In the genomic region with DNA sequence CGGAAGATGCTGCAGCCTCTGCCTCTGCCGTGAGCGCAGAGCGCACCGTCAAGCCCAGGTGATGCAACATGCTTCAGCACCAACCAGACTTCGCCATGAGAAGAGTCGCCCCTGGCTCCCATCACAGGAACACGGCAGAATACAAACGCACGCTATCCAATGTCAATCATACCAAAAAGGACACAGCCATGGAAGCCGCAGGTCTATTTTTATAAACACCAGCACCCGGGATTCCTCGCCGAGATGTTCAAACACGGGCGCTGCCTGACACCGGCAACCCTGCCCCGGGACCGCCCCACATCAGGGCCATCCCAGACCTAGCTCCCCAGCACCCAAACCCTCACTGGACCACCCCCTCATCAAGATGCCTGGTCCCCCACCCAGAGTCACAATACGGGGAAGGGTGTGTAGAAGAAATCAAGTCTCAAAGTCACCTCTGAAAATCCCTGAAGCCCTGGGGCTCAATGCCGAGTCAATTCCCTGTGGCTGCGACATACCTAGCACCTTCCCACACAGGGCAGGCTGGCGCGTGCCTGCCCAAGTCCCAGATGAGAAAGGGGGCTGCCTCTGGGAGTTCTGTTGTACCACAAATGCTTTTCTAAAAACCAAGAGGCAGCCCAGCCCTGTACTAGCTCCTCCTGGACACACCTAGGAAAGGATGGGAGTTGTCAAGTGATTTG, we compare ENCODE assay signal across 17 cellular contexts. TPM values are rescaled to one million over a fixed set of nuclear protein-coding genes. Genes with fewer than 3 reads are reported as not detected.
DNase-seq lines count a peak whose midpoint lies in the region; ATAC-seq and TF ChIP-seq lines count a peak whose summit lies in the region.
"Had no signal": no experiment of that assay in that cellular context is flagged by ENCODE, and none has a peak within 500 bp of the region (broad histone marks: within the 10 kb centered on the region; RNA-seq: fewer than 3 reads in every experiment).

No MANE protein-coding gene starts in this region.

- no peaks in the 10 kb centered on the region for H3K9me3 Mint-ChIP-seq in H9

- no peaks in the 10 kb centered on the region for H3K23me2 ChIP-seq in H9 (ENCODE audit: insufficient read length, low read depth, low read length, poor library complexity, severe bottlenecking)

- H3K79me2 ChIP-seq in H9 (ENCODE audit: insufficient read depth, low read length): peaks cover 47% of the 10 kb centered on the region; the same call in 1 of the 2 replicates

- no peak overlapping the region; the same call in 1 of the 2 replicates for H3K14ac ChIP-seq in H9 (ENCODE audit: insufficient read depth, low read length)

- no peak overlapping the region for H3K4me2 ChIP-seq in H9 (ENCODE audit: insufficient read depth, insufficient read length, low read length)

- H3K4ac ChIP-seq in H9 (ENCODE audit: low read depth, low read length): no peak overlapping the region

- H3K23ac ChIP-seq in H9 (ENCODE audit: insufficient read length, low read depth, low read length): no peak overlapping the region

- ATAC-seq in left ventricle myocardium superior: peak; percentile 17
- ATAC-seq in RWPE2 (ENCODE audit: low read depth): peak; percentile 11; the same call in 1 of the 3 replicates
- ATAC-seq in lower lobe of right lung: no peak
- ATAC-seq in upper lobe of right lung: no peak

- no peak for DNase-seq in left ventricle myocardium superior
- no peak for DNase-seq in right atrium auricular region (ENCODE audit: low spot score)
- peak; percentile 82 for DNase-seq in RWPE2 (ENCODE audit: low spot score)
- peak; percentile 20 for DNase-seq in lower lobe of right lung
- DNase-seq in upper lobe of right lung: peak; percentile 48
- DNase-seq in GM10248 (ENCODE audit: extremely low spot score): no peak
- no peak for DNase-seq in RKO (ENCODE audit: low spot score)
- no peak for DNase-seq in H9
- DNase-seq: C1 segment of cervical spinal cord; DMS79; HCEC 1CT; NCI-H1105; NCI-H1694; NCI-H2081 treated with DMSO at 0.1 percent for 48 hours; NCI-H510A; NCI-H748 treated with DMSO at 0.1 percent for 48 hours; NK-92 treated with Interleukin-12 subunit alpha and Interleukin-12 subunit beta, amount 100 ng/mL, for 24 hours had no signal

- H3K79me1 ChIP-seq in H9 (ENCODE audit: insufficient read depth, low read depth, low read length, poor library complexity, severe bottlenecking): peaks cover 2% of the 10 kb centered on the region

- H3K4me3 ChIP-seq in right atrium auricular region (no peak overlapping the region), RWPE2 (ENCODE audit: severe bottlenecking) (no peak overlapping the region), lower lobe of right lung (no peak overlapping the region), upper lobe of right lung (no peak overlapping the region)

- no peak overlapping the region; a peak in 2 of 7 replicates for H3K27ac Mint-ChIP-seq in H9

- H2AK5ac ChIP-seq in H9 (ENCODE audit: insufficient read length, low read length): no peak overlapping the region

- no peak overlapping the region for H3T11ph ChIP-seq in H9 (ENCODE audit: low read length)

- H3K27me3 ChIP-seq in right atrium auricular region (no peaks in the 10 kb centered on the region), RWPE2 (ENCODE audit: insufficient read depth, poor library complexity, severe bottlenecking) (no peaks in the 10 kb centered on the region), lower lobe of right lung (ENCODE audit: low read depth) (no peaks in the 10 kb centered on the region), upper lobe of right lung (no peaks in the 10 kb centered on the region), H9 (ENCODE audit: insufficient read depth, low read length) (no peaks in the 10 kb centered on the region)

- no peaks in the 10 kb centered on the region; a peak in 1 of 7 replicates for H3K36me3 Mint-ChIP-seq in H9 (ENCODE audit: insufficient read depth in 1 of 3, low read depth in 3 of 3)

- H2BK15ac ChIP-seq in H9 (ENCODE audit: low read depth, low read length): no peak overlapping the region

- H3K9me3 ChIP-seq in right atrium auricular region: no peaks in the 10 kb centered on the region
- H3K9me3 ChIP-seq in RWPE2 (ENCODE audit: severe bottlenecking): no peaks in the 10 kb centered on the region
- no peaks in the 10 kb centered on the region for H3K9me3 ChIP-seq in lower lobe of right lung
- no peaks in the 10 kb centered on the region for H3K9me3 ChIP-seq in upper lobe of right lung
- no peaks in the 10 kb centered on the region for H3K9me3 ChIP-seq in H9 (ENCODE audit: control insufficient read depth, low read depth, low read length)

- H2BK12ac ChIP-seq in H9 (ENCODE audit: insufficient read length, low read depth, low read length): no peak overlapping the region

- H4K20me1 ChIP-seq in H9 (ENCODE audit: control insufficient read depth, insufficient read depth, insufficient read length): peaks cover 9% of the 10 kb centered on the region

- POLR2A ChIA-PET in GM10248 (lab: Yijun Ruan, JAX): no interaction called here

- H4K91ac ChIP-seq in H9 (ENCODE audit: insufficient read length, low read depth, low read length): no peak overlapping the region

- no CpG with 5 or more reads among the region's 24 CpGs for WGBS in H9 (ENCODE audit: extremely low coverage, insufficient read length, low lambda C conversion rate)

- H3K18ac ChIP-seq in H9 (ENCODE audit: insufficient read length, low read depth, low read length): no peak overlapping the region

- H3K27ac ChIP-seq in right atrium auricular region (no peak overlapping the region), RWPE2 (ENCODE audit: poor library complexity, severe bottlenecking) (no peak overlapping the region), lower lobe of right lung (no peak overlapping the region), upper lobe of right lung (no peak overlapping the region), H9 (ENCODE audit: insufficient read length, low read depth, low read length) (no peak overlapping the region)

- no peaks in the 10 kb centered on the region for H3K36me3 ChIP-seq in right atrium auricular region
- no peaks in the 10 kb centered on the region; the same call in 1 of the 2 replicates for H3K36me3 ChIP-seq in RWPE2 (ENCODE audit: low read depth)
- no peaks in the 10 kb centered on the region for H3K36me3 ChIP-seq in lower lobe of right lung
- H3K36me3 ChIP-seq in upper lobe of right lung: no peaks in the 10 kb centered on the region

- no peak overlapping the region for H2BK120ac ChIP-seq in H9 (ENCODE audit: low read depth, low read length, poor library complexity, severe bottlenecking)

- H3K9ac ChIP-seq in H9 (ENCODE audit: extremely low read depth, insufficient read length, low read length): no peak overlapping the region

- TF ChIP-seq CTCF in right atrium auricular region (IDR thresholded peaks at IDR 0.05) (no peak), RWPE2 (IDR thresholded peaks at IDR 0.05; ENCODE audit: poor library complexity, severe bottlenecking) (no peak), lower lobe of right lung (IDR thresholded peaks at IDR 0.05) (no peak), upper lobe of right lung (IDR thresholded peaks at IDR 0.05) (no peak), GM10248 (IDR thresholded peaks at IDR 0.05; ENCODE audit: control extremely low read depth, extremely low read depth, low read depth, missing control alignments) (no peak), H9 (conservative IDR thresholded peaks at IDR 0.05) (no peak)

- no peak overlapping the region for H4K5ac ChIP-seq in H9 (ENCODE audit: insufficient read length, low read depth, low read length)

- intact Hi-C loops in left ventricle myocardium superior (cut with micrococcal nuclease) (no loop called here), lower lobe of right lung (cut with DNase I) (no loop called here), upper lobe of right lung (cut with DNase I) (no loop called here)

- H3K4me3 Mint-ChIP-seq in H9: no peak overlapping the region

- H3K27me3 Mint-ChIP-seq in H9 (ENCODE audit: low read depth): no peaks in the 10 kb centered on the region; the same call in 1 of the 2 replicates

- H2AFZ ChIP-seq in H9 (ENCODE audit: low read length): no peak overlapping the region

- CTCF ChIA-PET in GM10248 (lab: Yijun Ruan, JAX): interaction anchor here (1.5 kb wide), 1 partner anchor 12 kb away, joined by 3 read pairs; no protein-coding TSS in a partner anchor

- peaks cover 69 to 72% of the 10 kb centered on the region in 2 experiments for H3K4me1 Mint-ChIP-seq in H9

- H4K8ac ChIP-seq in H9 (replicated peaks; ENCODE audit: insufficient read length, low read depth, low read length): no peak overlapping the region

- H2BK20ac ChIP-seq in H9 (ENCODE audit: low read depth, low read length, poor library complexity, severe bottlenecking): no peak overlapping the region

- no peak overlapping the region for H3K56ac ChIP-seq in H9 (ENCODE audit: insufficient read length, low read depth, low read length)

- H3K4me1 ChIP-seq in right atrium auricular region: peaks cover 0 to 22% of the 10 kb centered on the region in 2 donors
- no peaks in the 10 kb centered on the region for H3K4me1 ChIP-seq in RWPE2 (ENCODE audit: insufficient read depth, poor library complexity, severe bottlenecking)
- no peaks in the 10 kb centered on the region for H3K4me1 ChIP-seq in lower lobe of right lung
- peaks cover 7% of the 10 kb centered on the region for H3K4me1 ChIP-seq in upper lobe of right lung
- H3K4me1 ChIP-seq in H9 (ENCODE audit: insufficient read depth, low read length): no peaks in the 10 kb centered on the region; the same call in 1 of the 2 replicates

- H2BK5ac ChIP-seq in H9 (ENCODE audit: insufficient read length, low read length): no peak overlapping the region

RNA-seq across cellular contexts. Expression of gene TAF4, which starts 17.9 kb away (rescaled TPM):
- total RNA-seq in left ventricle myocardium superior (11.2 TPM), right atrium auricular region (10 to 100 TPM in 1 of 2 donors, 1 to 10 TPM in 1; 8.3 to 18.0 TPM), lower lobe of right lung (17.6 TPM), upper lobe of right lung (19.6 TPM), H9 (2021) (30.8 and 40.9 TPM in 2 replicates)

Comparison
In these comparisons a context has a peak if more than half of its experiments do, and no peak if none do; other contexts are left out.
1. ATAC-seq: peak in left ventricle myocardium superior (single experiment) and RWPE2 (single experiment); none in lower lobe of right lung (0 of 2) and upper lobe of right lung (single experiment).
2. DNase-seq: peak in RWPE2 (single experiment), lower lobe of right lung (single experiment) and upper lobe of right lung (single experiment); none in left ventricle myocardium superior (single experiment), right atrium auricular region (single experiment), GM10248 (single experiment), RKO (single experiment) and H9 (single experiment).